ENCODE assay signal across 25 cellular contexts in the genomic region with DNA sequence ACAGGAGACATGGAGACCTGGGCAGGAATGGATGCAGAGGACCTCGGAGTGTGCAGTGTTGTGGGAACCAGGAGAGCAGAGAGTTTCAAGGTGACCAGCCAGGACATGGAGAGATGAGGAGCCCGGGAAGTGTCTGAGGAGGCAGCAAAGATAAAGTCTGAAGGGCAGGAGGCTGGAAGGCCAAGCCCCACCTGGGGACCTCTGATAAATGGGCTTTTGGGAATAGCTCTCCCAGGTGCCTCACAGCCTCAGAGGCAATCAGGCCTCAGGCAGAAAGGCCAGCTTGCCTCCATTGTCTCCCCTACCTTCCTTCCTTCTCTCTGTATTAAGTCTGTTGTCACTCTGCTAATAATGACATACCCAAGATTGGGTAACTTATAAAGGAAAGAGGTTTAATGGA.
"Had no signal": no experiment of that assay in that cellular context is flagged by ENCODE, and none has a peak within 500 bp of the region (broad histone marks: within the 10 kb centered on the region; RNA-seq: fewer than 3 reads in every experiment).

No MANE protein-coding gene starts in this region.

- H3K27ac Mint-ChIP-seq: naive thymus-derived CD4-positive, alpha-beta T cell; natural killer cell treated with Interleukin-12 subunit alpha and Interleukin-12 subunit beta and Interleukin-15 and Interleukin-18, amount 100 ng/mL, for 72 hours; progenitor cell of endocrine pancreas; stimulated activated memory B cell treated with anti-CD40 and anti-IgM and Interleukin-4, amounts not matched to agents 10 μg/mL and 1 μg/mL and 100 μg/mL, for 72 hours had no signal

- H3K27me3 ChIP-seq: heart right ventricle, hepatocyte, ovary, right atrium auricular region, tibial nerve, upper lobe of right lung, uterus had no signal

- H3K4me1 Mint-ChIP-seq: naive thymus-derived CD4-positive, alpha-beta T cell; stimulated activated memory B cell treated with anti-CD40 and anti-IgM and Interleukin-4, amounts not matched to agents 10 μg/mL and 1 μg/mL and 100 μg/mL, for 72 hours; stimulated activated naive CD8-positive, alpha-beta T cell treated with anti-CD3 and anti-CD28 coated beads, Interleukin-15, amount 100 ng/mL, for 72 hours had no signal

- H3K9me3 ChIP-seq: heart right ventricle, left ventricle myocardium inferior, mucosa of descending colon, neutrophil, ovary, right atrium auricular region, spleen, tibial nerve, upper lobe of right lung, uterus had no signal

- ATAC-seq: heart right ventricle; mucosa of descending colon; naive thymus-derived CD4-positive, alpha-beta T cell; natural killer cell treated with Interleukin-12 subunit alpha and Interleukin-12 subunit beta and Interleukin-15 and Interleukin-18, amount 100 ng/mL, for 72 hours; sciatic nerve; stimulated activated memory B cell treated with anti-CD40 and anti-IgM and Interleukin-4, amounts not matched to agents 10 μg/mL and 1 μg/mL and 100 μg/mL, for 72 hours; stimulated activated naive CD8-positive, alpha-beta T cell treated with anti-CD3 and anti-CD28 coated beads, Interleukin-15, amount 100 ng/mL, for 72 hours had no signal

- H3K27ac ChIP-seq: heart right ventricle, left ventricle myocardium inferior, neutrophil, ovary, right atrium auricular region, tibial nerve, upper lobe of right lung, uterus had no signal

- H3K4me3 ChIP-seq: heart right ventricle, hepatocyte, left ventricle myocardium inferior, lung, mucosa of descending colon, ovary, right atrium auricular region, spleen, tibial nerve, upper lobe of right lung, uterus had no signal

- H2AFZ ChIP-seq: hepatocyte had no signal

- DNase-seq: heart right ventricle; islet precursor cell; left ventricle myocardium inferior; midbrain; mucosa of descending colon; naive thymus-derived CD4-positive, alpha-beta T cell; occipital lobe; ovary; small intestine; spleen; stimulated activated CD4-positive, alpha-beta T cell treated with anti-CD3 and anti-CD28 coated beads, Interleukin-4, amount 100 ng/mL, for 24 hours; stimulated activated naive CD4-positive, alpha-beta T cell treated with Interleukin-2 at 50 U/mL for 16 hours; stimulated activated naive CD8-positive, alpha-beta T cell treated with anti-CD3 and anti-CD28 coated beads, Interleukin-15, amount 100 ng/mL, for 72 hours; substantia nigra; upper lobe of right lung; uterus had no signal

- H3K9me3 Mint-ChIP-seq: naive thymus-derived CD4-positive, alpha-beta T cell; natural killer cell treated with Interleukin-12 subunit alpha and Interleukin-12 subunit beta and Interleukin-15 and Interleukin-18, amount 100 ng/mL, for 72 hours; stimulated activated memory B cell treated with anti-CD40 and anti-IgM and Interleukin-4, amounts not matched to agents 10 μg/mL and 1 μg/mL and 100 μg/mL, for 72 hours; stimulated activated naive CD8-positive, alpha-beta T cell treated with anti-CD3 and anti-CD28 coated beads, Interleukin-15, amount 100 ng/mL, for 72 hours had no signal

- H3K4me3 Mint-ChIP-seq: naive thymus-derived CD4-positive, alpha-beta T cell; natural killer cell treated with Interleukin-12 subunit alpha and Interleukin-12 subunit beta and Interleukin-15 and Interleukin-18, amount 100 ng/mL, for 72 hours; stimulated activated memory B cell treated with anti-CD40 and anti-IgM and Interleukin-4, amounts not matched to agents 10 μg/mL and 1 μg/mL and 100 μg/mL, for 72 hours; stimulated activated naive CD8-positive, alpha-beta T cell treated with anti-CD3 and anti-CD28 coated beads, Interleukin-15, amount 100 ng/mL, for 72 hours had no signal

- H3K36me3 ChIP-seq: heart right ventricle, left ventricle myocardium inferior, neutrophil, ovary, right atrium auricular region, spleen, tibial nerve, upper lobe of right lung, uterus had no signal

- H3K4me2 ChIP-seq: hepatocyte had no signal

- H3K36me3 Mint-ChIP-seq: naive thymus-derived CD4-positive, alpha-beta T cell; natural killer cell treated with Interleukin-12 subunit alpha and Interleukin-12 subunit beta and Interleukin-15 and Interleukin-18, amount 100 ng/mL, for 72 hours; stimulated activated memory B cell treated with anti-CD40 and anti-IgM and Interleukin-4, amounts not matched to agents 10 μg/mL and 1 μg/mL and 100 μg/mL, for 72 hours had no signal
